Comparison of ENCODE assay signal across 22 cellular contexts in genomic region chr1:116664366-116664983, GRCh38. TPM values are rescaled to one million over a fixed set of nuclear protein-coding genes. Genes with fewer than 3 reads are reported as not detected.
DNase-seq lines count a peak whose midpoint lies in the region; ATAC-seq and TF ChIP-seq lines count a peak whose summit lies in the region.
"Had no signal": no experiment of that assay in that cellular context is flagged by ENCODE, and none has a peak within 500 bp of the region (broad histone marks: within the 10 kb centered on the region; RNA-seq: fewer than 3 reads in every experiment).

No MANE protein-coding gene starts in this region.

- H3K4me3 ChIP-seq in HEK293 (ENCODE audit: low read depth, low read length) (no peak overlapping the region), endodermal cell (ENCODE audit: low read length) (peak overlapping the region; percentile 93), spleen (no peak overlapping the region)
- H3K4me3 ChIP-seq: body of pancreas, ovary, right atrium auricular region had no signal

- TF ChIP-seq POLR2A in spleen (IDR thresholded peaks at IDR 0.05), result no peak

- H3K27ac Mint-ChIP-seq in endodermal cell, result no peak overlapping the region
- no peak overlapping the region for H3K27ac Mint-ChIP-seq in neural crest cell (ENCODE audit: unreplicated experiment)
- H3K27ac Mint-ChIP-seq: naive B cell, WTC11 had no signal

- H3K4me1 Mint-ChIP-seq in endodermal cell, result peaks cover 30% of the 10 kb centered on the region
- H3K4me1 Mint-ChIP-seq in neural crest cell, result peaks cover 22% of the 10 kb centered on the region

- WGBS in endodermal cell (ENCODE audit: insufficient coverage in 1 of 2, insufficient read length in 1 of 2), 2 experiments, result 93 to 100% methylated on average over 4 to 5 of the region's 5 CpGs
- 87 to 94% (median 92%) methylated on average over 5 of the region's 5 CpGs for WGBS in spleen, 5 donors

- ATAC-seq in HG02759 (IDR thresholded peaks at IDR 0.05; ENCODE audit: unreplicated experiment) (no peak), HG02973 (IDR thresholded peaks at IDR 0.05; ENCODE audit: unreplicated experiment) (no peak)
- ATAC-seq: body of pancreas, HCT116, Right ventricle myocardium inferior, WTC11 had no signal

- H3K4me1 ChIP-seq in HEK293 (ENCODE audit: control insufficient read depth, insufficient read depth, low read length), result peaks cover 3% of the 10 kb centered on the region; the same call in 1 of the 2 replicates
- H3K4me1 ChIP-seq in endodermal cell (ENCODE audit: control insufficient read depth, insufficient read depth, low read length), result peaks cover 5% of the 10 kb centered on the region
- peaks cover 8 to 23% (median 18%) of the 10 kb centered on the region in 6 donors for H3K4me1 ChIP-seq in spleen

- H3K4me3 Mint-ChIP-seq in endodermal cell (no peak overlapping the region), neural crest cell (peak overlapping the region; percentile 78)

- no peak overlapping the region for H3K9ac ChIP-seq in endodermal cell (ENCODE audit: extremely low read depth, low read length, poor library complexity, severe bottlenecking)
- H3K9ac ChIP-seq: KMS-11 had no signal

- CTCF ChIA-PET in HEK293 (lab: Yijun Ruan, JAX), result interaction anchor here (0.7 kb wide), 1 partner anchor 354 kb away, joined by 3 read pairs; no protein-coding TSS in a partner anchor

- H3K27me3 ChIP-seq in endodermal cell (ENCODE audit: control insufficient read depth, insufficient read depth, low read length, poor library complexity, severe bottlenecking) (peaks cover 10% of the 10 kb centered on the region), spleen (replicated peaks in 1 of 7) (peaks cover 0 to 59% (median 27%) of the 10 kb centered on the region in 7 donors)
- H3K27me3 ChIP-seq: body of pancreas, ovary, right atrium auricular region had no signal

- H3K27ac ChIP-seq in HEK293 (ENCODE audit: extremely low read depth, low read depth, low read length), result no peak overlapping the region
- no peak overlapping the region for H3K27ac ChIP-seq in endodermal cell (ENCODE audit: low read depth, low read length)
- H3K27ac ChIP-seq in spleen, result no peak overlapping the region
- H3K27ac ChIP-seq: body of pancreas, C4-2B, KMS-11, ovary, right atrium auricular region had no signal

- H3K36me3 ChIP-seq in HEK293 (ENCODE audit: control insufficient read depth in 2 of 2, insufficient read depth in 1 of 2, low read length in 2 of 2) (peaks cover 0 to 4% of the 10 kb centered on the region in 2 experiments; a peak in 1 of 3 replicates), endodermal cell (ENCODE audit: control insufficient read depth, insufficient read depth, low read length) (no peaks in the 10 kb centered on the region), spleen (no peaks in the 10 kb centered on the region)
- H3K36me3 ChIP-seq: ovary, right atrium auricular region had no signal

- no peaks in the 10 kb centered on the region for H3K9me3 ChIP-seq in HEK293 (ENCODE audit: control insufficient read depth, insufficient read depth, low read depth, low read length)
- H3K9me3 ChIP-seq in endodermal cell (ENCODE audit: control insufficient read depth, low read length), result no peaks in the 10 kb centered on the region
- no peaks in the 10 kb centered on the region for H3K9me3 ChIP-seq in spleen
- H3K9me3 ChIP-seq: body of pancreas, ovary, right atrium auricular region had no signal

- TF ChIP-seq CTCF in HEK293 (tag by site-specific recombination; IDR thresholded peaks at IDR 0.05) (no peak), endodermal cell (conservative IDR thresholded peaks at IDR 0.05) (no peak), neural crest cell (conservative IDR thresholded peaks at IDR 0.05) (no peak), spleen (IDR thresholded peaks at IDR 0.05 in 8 of 11, conservative IDR thresholded peaks at IDR 0.05 in 3 of 11) (no peak)

- DNase-seq in NCI-H345 (lab: John Stamatoyannopoulos, UW) (peak; percentile 94), endodermal cell (no peak), neural crest cell (ENCODE audit: low read depth, low spot score) (no peak), spleen (no peak)
- no peak for DNase-seq in activated CD8-positive, alpha-beta memory T cell treated with anti-CD3 and anti-CD28 coated beads, Interleukin-2, amount 50 U/mL, for 4 hours
- DNase-seq: activated CD4-positive, alpha-beta T cell treated with anti-CD3 and anti-CD28 coated beads, Interleukin-2, amount 50 U/mL, for 48 hours; activated gamma-delta T cell treated with Interleukin-2 at 50 U/mL for 16 hours; body of pancreas; mesenchymal stem cell; MV-4-11; naive B cell; ovary; T1000 had no signal

- POLR2A ChIA-PET in HEK293 (lab: Yijun Ruan, JAX), result no interaction called here

- H3K9me3 Mint-ChIP-seq in endodermal cell, result peaks cover 2% of the 10 kb centered on the region
- no peaks in the 10 kb centered on the region for H3K9me3 Mint-ChIP-seq in neural crest cell
- H3K9me3 Mint-ChIP-seq: WTC11 had no signal

- H3K27me3 Mint-ChIP-seq in endodermal cell (ENCODE audit: insufficient read depth), result peaks cover 10% of the 10 kb centered on the region
- peaks cover 26% of the 10 kb centered on the region for H3K27me3 Mint-ChIP-seq in neural crest cell (ENCODE audit: low read depth)

- peaks cover 5% of the 10 kb centered on the region for H3K36me3 Mint-ChIP-seq in endodermal cell (ENCODE audit: low read depth)
- peaks cover 3% of the 10 kb centered on the region for H3K36me3 Mint-ChIP-seq in neural crest cell (ENCODE audit: low read depth)
- H3K36me3 Mint-ChIP-seq: naive B cell had no signal

- intact Hi-C loops in spleen (cut with DNase I; ENCODE audit: low total_unique reads), result no loop called here

TF ChIP-seq in HEK293, 187 proteins besides CTCF, POLR2A, EP300 and RAD21:
- peak; percentile 98 for TF ChIP-seq KLF1 (tag by site-specific recombination; IDR thresholded peaks at IDR 0.05)
- peak; percentile 29 for TF ChIP-seq ZBTB20 (tag by site-specific recombination; IDR thresholded peaks at IDR 0.05)
- TF ChIP-seq KLF10 (tag by site-specific recombination; IDR thresholded peaks at IDR 0.05), result no peak
- TF ChIP-seq KLF17 (tag by site-specific recombination; IDR thresholded peaks at IDR 0.05), result peak; percentile 29; the same call in 1 of the 2 replicates
- no peak for TF ChIP-seq ZSCAN16 (tag by site-specific recombination; IDR thresholded peaks at IDR 0.05)
- TF ChIP-seq ZNF416 (tag by site-specific recombination; IDR thresholded peaks at IDR 0.05), result no peak
- TF ChIP-seq BCL6B (tag by site-specific recombination; IDR thresholded peaks at IDR 0.05), result no peak

RNA-seq across cellular contexts. Expression of gene IGSF3, which starts 3.1 kb away (rescaled TPM):
- total RNA-seq in endodermal cell (10 to 100 TPM; 35.0 to 36.7 TPM), neural crest cell (27.2 TPM in 2 replicates), spleen (1 to 10 TPM in 1 of 7 donors, under 1 TPM in 6; 0.43 to 1.2 (median 0.77) TPM)
- 37.0 TPM for polyA plus RNA-seq in endodermal cell (2013, experiment 1 of 2)
- polyA plus RNA-seq in endodermal cell (2013, experiment 2 of 2), result 39.5 TPM
- under 1 TPM; 0.09 to 0.16 (median 0.11) TPM for polyA plus RNA-seq in spleen

Comparison
In these comparisons a context has a peak if more than half of its experiments do, and no peak if none do; other contexts are left out.
1. RNA of gene IGSF3, which starts 3.1 kb away (total RNA-seq): 35.0 to 36.7 TPM in endodermal cell and 27.2 TPM in neural crest cell; 0.43 to 1.2 TPM in spleen; every median in the first group is over 10 times any median in the second.